In the genomic region with DNA sequence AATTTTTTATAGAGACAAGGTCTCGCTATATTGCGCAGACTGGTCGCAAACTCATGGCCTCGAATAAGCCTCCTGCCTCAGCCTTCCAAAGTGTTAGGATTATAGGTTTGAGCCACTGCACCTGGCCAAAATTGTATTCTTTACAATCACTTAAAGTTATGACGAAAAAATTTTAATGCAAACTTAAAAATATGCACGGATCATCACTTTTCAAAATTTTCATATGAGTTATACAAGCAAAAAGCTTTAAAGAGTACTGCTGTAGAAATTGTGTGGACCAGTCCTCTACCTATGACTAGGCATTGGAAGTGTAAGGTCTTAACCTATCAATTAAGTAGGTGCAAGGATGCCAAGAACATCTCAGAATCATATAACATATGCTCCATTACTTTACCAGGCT, we compare ENCODE assay signal across 29 cellular contexts.
"Had no signal": no experiment of that assay in that cellular context is flagged by ENCODE, and none has a peak within 500 bp of the region (broad histone marks: within the 10 kb centered on the region; RNA-seq: fewer than 3 reads in every experiment).

No MANE protein-coding gene starts in this region.

- H3K27me3 Mint-ChIP-seq: stimulated activated memory B cell treated with anti-CD40 and anti-IgM and Interleukin-4, amounts not matched to agents 10 μg/mL and 1 μg/mL and 100 μg/mL, for 72 hours; stimulated activated naive B cell treated with anti-CD40 and anti-IgM and Interleukin-4, amounts not matched to agents 10 μg/mL and 1 μg/mL and 100 μg/mL, for 72 hours; stimulated activated naive CD8-positive, alpha-beta T cell treated with anti-CD3 and anti-CD28 coated beads, Interleukin-15, amount 100 ng/mL, for 72 hours; stimulated activated naive CD8-positive, alpha-beta T cell treated with anti-CD3 and anti-CD28 coated beads, Interleukin-15, Interleukin-2, amounts not matched to agents 100 ng/mL and 50 ng/mL, for 24 hours; type B pancreatic cell had no signal

- ATAC-seq: stimulated activated effector memory CD8-positive, alpha-beta T cell treated with anti-CD3 and anti-CD28 coated beads, Interleukin-12 subunit alpha, Interleukin-12 subunit beta, amount 100 ng/mL, for 72 hours; stimulated activated memory B cell treated with anti-CD40 and anti-IgM and Interleukin-4, amounts not matched to agents 10 μg/mL and 1 μg/mL and 100 μg/mL, for 72 hours; stimulated activated naive B cell treated with anti-CD40 and anti-IgM and Interleukin-4, amounts not matched to agents 10 μg/mL and 1 μg/mL and 100 μg/mL, for 72 hours; stimulated activated naive CD8-positive, alpha-beta T cell treated with anti-CD3 and anti-CD28 coated beads, Interleukin-15, amount 100 ng/mL, for 72 hours; stimulated activated naive CD8-positive, alpha-beta T cell treated with anti-CD3 and anti-CD28 coated beads, Interleukin-15, Interleukin-2, amounts not matched to agents 100 U/mL and 50 U/mL, for 24 hours; upper lobe of right lung had no signal

- H3K4me1 ChIP-seq: stomach, suprapubic skin, testis, thyroid gland, tibial artery, tibial nerve, transverse colon, upper lobe of left lung, upper lobe of right lung, uterus, vagina had no signal

- H3K4me3 Mint-ChIP-seq: stimulated activated effector memory CD8-positive, alpha-beta T cell treated with anti-CD3 and anti-CD28 coated beads, Interleukin-12 subunit alpha, Interleukin-12 subunit beta, amount 100 ng/mL, for 72 hours; stimulated activated memory B cell treated with anti-CD40 and anti-IgM and Interleukin-4, amounts not matched to agents 10 μg/mL and 1 μg/mL and 100 μg/mL, for 72 hours; stimulated activated naive B cell treated with anti-CD40 and anti-IgM and Interleukin-4, amounts not matched to agents 10 μg/mL and 1 μg/mL and 100 μg/mL, for 72 hours; stimulated activated naive CD8-positive, alpha-beta T cell treated with anti-CD3 and anti-CD28 coated beads, Interleukin-15, amount 100 ng/mL, for 72 hours; stimulated activated naive CD8-positive, alpha-beta T cell treated with anti-CD3 and anti-CD28 coated beads, Interleukin-15, Interleukin-2, amounts not matched to agents 100 ng/mL and 50 ng/mL, for 24 hours; type B pancreatic cell had no signal

- H3K27me3 ChIP-seq: stomach, suprapubic skin, testis, thyroid gland, tibial artery, tibial nerve, transverse colon, upper lobe of left lung, upper lobe of right lung, uterus, vagina had no signal

- FAIRE-seq: urothelium cell line had no signal

- H3K9me3 ChIP-seq: stomach, suprapubic skin, testis, thoracic aorta, thyroid gland, tibial artery, tibial nerve, transverse colon, upper lobe of left lung, upper lobe of right lung, uterus, vagina had no signal

- H3K27ac Mint-ChIP-seq: stimulated activated effector memory CD8-positive, alpha-beta T cell treated with anti-CD3 and anti-CD28 coated beads, Interleukin-12 subunit alpha, Interleukin-12 subunit beta, amount 100 ng/mL, for 72 hours; stimulated activated memory B cell treated with anti-CD40 and anti-IgM and Interleukin-4, amounts not matched to agents 10 μg/mL and 1 μg/mL and 100 μg/mL, for 72 hours; stimulated activated naive B cell treated with anti-CD40 and anti-IgM and Interleukin-4, amounts not matched to agents 10 μg/mL and 1 μg/mL and 100 μg/mL, for 72 hours; stimulated activated naive CD8-positive, alpha-beta T cell treated with anti-CD3 and anti-CD28 coated beads, Interleukin-15, amount 100 ng/mL, for 72 hours; stimulated activated naive CD8-positive, alpha-beta T cell treated with anti-CD3 and anti-CD28 coated beads, Interleukin-15, Interleukin-2, amounts not matched to agents 100 ng/mL and 50 ng/mL, for 24 hours; type B pancreatic cell had no signal

- H3K4me3 ChIP-seq: stomach, suprapubic skin, testis, thoracic aorta, thyroid gland, tibial artery, tibial nerve, transverse colon, upper lobe of left lung, upper lobe of right lung, uterus, vagina had no signal

- DNase-seq: stimulated activated CD4-positive, alpha-beta T cell treated with anti-CD3 and anti-CD28 coated beads, Interleukin-2, amount 100 ng/mL, for 48 hours; stimulated activated CD4-positive, alpha-beta T cell treated with anti-CD3 and anti-CD28 coated beads, Interleukin-4, amount 100 ng/mL, for 1 hour; stimulated activated CD4-positive, alpha-beta T cell treated with anti-CD3 and anti-CD28 coated beads, Interleukin-4, amount 100 ng/mL, for 24 hours; stimulated activated CD4-positive, alpha-beta T cell treated with anti-CD3 and anti-CD28 coated beads, Interleukin-4, amount 100 ng/mL, for 4 hours; stimulated activated CD8-positive, alpha-beta memory T cell treated with anti-CD3 and anti-CD28 coated beads, Interleukin-4, amount 100 ng/mL, for 48 hours; stimulated activated naive B cell treated with anti-CD40 and anti-IgM and Interleukin-4, amounts not matched to agents 10 μg/mL and 1 μg/mL and 100 μg/mL, for 72 hours; stimulated activated naive CD4-positive, alpha-beta T cell; stimulated activated naive CD4-positive, alpha-beta T cell treated with Interleukin-2 at 50 U/mL for 16 hours; stimulated activated naive CD8-positive, alpha-beta T cell treated with anti-CD3 and anti-CD28 coated beads, Interleukin-15, amount 100 ng/mL, for 72 hours; stimulated activated naive CD8-positive, alpha-beta T cell treated with anti-CD3 and anti-CD28 coated beads, Interleukin-15, Interleukin-2, amounts not matched to agents 100 U/mL and 50 U/mL, for 24 hours; stomach; substantia nigra; testis; thyroid gland; tibial artery; transverse colon; trophoblast cell; upper lobe of left lung; upper lobe of right lung; uterus had no signal

- H3K9me3 Mint-ChIP-seq: stimulated activated effector memory CD8-positive, alpha-beta T cell treated with anti-CD3 and anti-CD28 coated beads, Interleukin-12 subunit alpha, Interleukin-12 subunit beta, amount 100 ng/mL, for 72 hours; stimulated activated memory B cell treated with anti-CD40 and anti-IgM and Interleukin-4, amounts not matched to agents 10 μg/mL and 1 μg/mL and 100 μg/mL, for 72 hours; stimulated activated naive B cell treated with anti-CD40 and anti-IgM and Interleukin-4, amounts not matched to agents 10 μg/mL and 1 μg/mL and 100 μg/mL, for 72 hours; stimulated activated naive CD8-positive, alpha-beta T cell treated with anti-CD3 and anti-CD28 coated beads, Interleukin-15, amount 100 ng/mL, for 72 hours; stimulated activated naive CD8-positive, alpha-beta T cell treated with anti-CD3 and anti-CD28 coated beads, Interleukin-15, Interleukin-2, amounts not matched to agents 100 ng/mL and 50 ng/mL, for 24 hours had no signal

- H3K36me3 ChIP-seq: uterus had no signal

- H3K27ac ChIP-seq: stomach, suprapubic skin, testis, thoracic aorta, thyroid gland, tibial artery, tibial nerve, transverse colon, upper lobe of left lung, upper lobe of right lung, uterus, vagina had no signal
